In the genomic region with DNA sequence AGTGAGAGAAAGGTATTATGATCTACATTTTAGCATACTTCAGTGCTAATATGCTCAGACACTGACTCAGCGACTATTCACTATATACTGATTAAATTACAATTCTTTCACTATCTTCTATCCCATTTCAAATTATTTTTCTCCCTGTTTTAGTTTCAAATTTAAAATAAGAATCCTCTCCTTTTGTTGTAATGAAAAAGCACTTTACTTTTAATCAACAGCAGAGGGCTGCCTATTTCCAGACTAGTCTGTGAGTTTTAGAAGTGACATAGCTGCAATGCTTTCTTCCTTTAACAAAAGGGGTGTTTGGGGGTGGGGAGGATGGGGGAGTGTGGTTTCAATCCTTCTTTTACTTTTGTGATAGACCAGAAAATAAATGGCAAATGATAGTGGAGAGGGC, we compare ENCODE assay signal across 2 cellular contexts.
TF ChIP-seq lines count a peak whose summit lies in the region.

No MANE protein-coding gene starts in this region.

TF ChIP-seq in SK-N-SH, 30 proteins besides CTCF, POLR2A, EP300 and RAD21:
- TF ChIP-seq, protein P1, sequence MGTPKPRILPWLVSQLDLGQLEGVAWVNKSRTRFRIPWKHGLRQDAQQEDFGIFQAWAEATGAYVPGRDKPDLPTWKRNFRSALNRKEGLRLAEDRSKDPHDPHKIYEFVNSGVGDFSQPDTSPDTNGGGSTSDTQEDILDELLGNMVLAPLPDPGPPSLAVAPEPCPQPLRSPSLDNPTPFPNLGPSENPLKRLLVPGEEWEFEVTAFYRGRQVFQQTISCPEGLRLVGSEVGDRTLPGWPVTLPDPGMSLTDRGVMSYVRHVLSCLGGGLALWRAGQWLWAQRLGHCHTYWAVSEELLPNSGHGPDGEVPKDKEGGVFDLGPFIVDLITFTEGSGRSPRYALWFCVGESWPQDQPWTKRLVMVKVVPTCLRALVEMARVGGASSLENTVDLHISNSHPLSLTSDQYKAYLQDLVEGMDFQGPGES (IDR thresholded peaks at IDR 0.05; ENCODE audit: low read depth, low read length): no peak
- TF ChIP-seq NFIC (IDR thresholded peaks at IDR 0.05; ENCODE audit: borderline replicate concordance) (no peak), SMC3 (IDR thresholded peaks at IDR 0.05; ENCODE audit: low read depth, low read length) (no peak; the same call in 1 of the 2 replicates), FOXM1 (IDR thresholded peaks at IDR 0.05; ENCODE audit: low read depth) (no peak), FOXJ3 (CRISPR knock-in tag; IDR thresholded peaks at IDR 0.05) (no peak), RCOR1 (IDR thresholded peaks at IDR 0.05; ENCODE audit: low read length) (no peak), ELF1 (IDR thresholded peaks at IDR 0.05) (no peak), GATA2 (CRISPR knock-in tag; IDR thresholded peaks at IDR 0.05) (no peak), CHD2 (IDR thresholded peaks at IDR 0.05; ENCODE audit: low read length, partially characterized antibody) (no peak)
- TF ChIP-seq, protein P2, sequence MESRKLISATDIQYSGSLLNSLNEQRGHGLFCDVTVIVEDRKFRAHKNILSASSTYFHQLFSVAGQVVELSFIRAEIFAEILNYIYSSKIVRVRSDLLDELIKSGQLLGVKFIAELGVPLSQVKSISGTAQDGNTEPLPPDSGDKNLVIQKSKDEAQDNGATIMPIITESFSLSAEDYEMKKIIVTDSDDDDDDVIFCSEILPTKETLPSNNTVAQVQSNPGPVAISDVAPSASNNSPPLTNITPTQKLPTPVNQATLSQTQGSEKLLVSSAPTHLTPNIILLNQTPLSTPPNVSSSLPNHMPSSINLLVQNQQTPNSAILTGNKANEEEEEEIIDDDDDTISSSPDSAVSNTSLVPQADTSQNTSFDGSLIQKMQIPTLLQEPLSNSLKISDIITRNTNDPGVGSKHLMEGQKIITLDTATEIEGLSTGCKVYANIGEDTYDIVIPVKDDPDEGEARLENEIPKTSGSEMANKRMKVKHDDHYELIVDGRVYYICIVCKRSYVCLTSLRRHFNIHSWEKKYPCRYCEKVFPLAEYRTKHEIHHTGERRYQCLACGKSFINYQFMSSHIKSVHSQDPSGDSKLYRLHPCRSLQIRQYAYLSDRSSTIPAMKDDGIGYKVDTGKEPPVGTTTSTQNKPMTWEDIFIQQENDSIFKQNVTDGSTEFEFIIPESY (IDR thresholded peaks at IDR 0.05; ENCODE audit: borderline replicate concordance, low read depth): no peak
- TF ChIP-seq, protein P3, sequence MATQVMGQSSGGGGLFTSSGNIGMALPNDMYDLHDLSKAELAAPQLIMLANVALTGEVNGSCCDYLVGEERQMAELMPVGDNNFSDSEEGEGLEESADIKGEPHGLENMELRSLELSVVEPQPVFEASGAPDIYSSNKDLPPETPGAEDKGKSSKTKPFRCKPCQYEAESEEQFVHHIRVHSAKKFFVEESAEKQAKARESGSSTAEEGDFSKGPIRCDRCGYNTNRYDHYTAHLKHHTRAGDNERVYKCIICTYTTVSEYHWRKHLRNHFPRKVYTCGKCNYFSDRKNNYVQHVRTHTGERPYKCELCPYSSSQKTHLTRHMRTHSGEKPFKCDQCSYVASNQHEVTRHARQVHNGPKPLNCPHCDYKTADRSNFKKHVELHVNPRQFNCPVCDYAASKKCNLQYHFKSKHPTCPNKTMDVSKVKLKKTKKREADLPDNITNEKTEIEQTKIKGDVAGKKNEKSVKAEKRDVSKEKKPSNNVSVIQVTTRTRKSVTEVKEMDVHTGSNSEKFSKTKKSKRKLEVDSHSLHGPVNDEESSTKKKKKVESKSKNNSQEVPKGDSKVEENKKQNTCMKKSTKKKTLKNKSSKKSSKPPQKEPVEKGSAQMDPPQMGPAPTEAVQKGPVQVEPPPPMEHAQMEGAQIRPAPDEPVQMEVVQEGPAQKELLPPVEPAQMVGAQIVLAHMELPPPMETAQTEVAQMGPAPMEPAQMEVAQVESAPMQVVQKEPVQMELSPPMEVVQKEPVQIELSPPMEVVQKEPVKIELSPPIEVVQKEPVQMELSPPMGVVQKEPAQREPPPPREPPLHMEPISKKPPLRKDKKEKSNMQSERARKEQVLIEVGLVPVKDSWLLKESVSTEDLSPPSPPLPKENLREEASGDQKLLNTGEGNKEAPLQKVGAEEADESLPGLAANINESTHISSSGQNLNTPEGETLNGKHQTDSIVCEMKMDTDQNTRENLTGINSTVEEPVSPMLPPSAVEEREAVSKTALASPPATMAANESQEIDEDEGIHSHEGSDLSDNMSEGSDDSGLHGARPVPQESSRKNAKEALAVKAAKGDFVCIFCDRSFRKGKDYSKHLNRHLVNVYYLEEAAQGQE (IDR thresholded peaks at IDR 0.05; ENCODE audit: low read depth, low read length): no peak

TF ChIP-seq in SK-N-SH treated with all-trans-retinoic acid at 6 μM for 48 hours, 23 proteins besides CTCF, POLR2A, EP300 and RAD21 (continued from another document):
- TF ChIP-seq, protein P4, sequence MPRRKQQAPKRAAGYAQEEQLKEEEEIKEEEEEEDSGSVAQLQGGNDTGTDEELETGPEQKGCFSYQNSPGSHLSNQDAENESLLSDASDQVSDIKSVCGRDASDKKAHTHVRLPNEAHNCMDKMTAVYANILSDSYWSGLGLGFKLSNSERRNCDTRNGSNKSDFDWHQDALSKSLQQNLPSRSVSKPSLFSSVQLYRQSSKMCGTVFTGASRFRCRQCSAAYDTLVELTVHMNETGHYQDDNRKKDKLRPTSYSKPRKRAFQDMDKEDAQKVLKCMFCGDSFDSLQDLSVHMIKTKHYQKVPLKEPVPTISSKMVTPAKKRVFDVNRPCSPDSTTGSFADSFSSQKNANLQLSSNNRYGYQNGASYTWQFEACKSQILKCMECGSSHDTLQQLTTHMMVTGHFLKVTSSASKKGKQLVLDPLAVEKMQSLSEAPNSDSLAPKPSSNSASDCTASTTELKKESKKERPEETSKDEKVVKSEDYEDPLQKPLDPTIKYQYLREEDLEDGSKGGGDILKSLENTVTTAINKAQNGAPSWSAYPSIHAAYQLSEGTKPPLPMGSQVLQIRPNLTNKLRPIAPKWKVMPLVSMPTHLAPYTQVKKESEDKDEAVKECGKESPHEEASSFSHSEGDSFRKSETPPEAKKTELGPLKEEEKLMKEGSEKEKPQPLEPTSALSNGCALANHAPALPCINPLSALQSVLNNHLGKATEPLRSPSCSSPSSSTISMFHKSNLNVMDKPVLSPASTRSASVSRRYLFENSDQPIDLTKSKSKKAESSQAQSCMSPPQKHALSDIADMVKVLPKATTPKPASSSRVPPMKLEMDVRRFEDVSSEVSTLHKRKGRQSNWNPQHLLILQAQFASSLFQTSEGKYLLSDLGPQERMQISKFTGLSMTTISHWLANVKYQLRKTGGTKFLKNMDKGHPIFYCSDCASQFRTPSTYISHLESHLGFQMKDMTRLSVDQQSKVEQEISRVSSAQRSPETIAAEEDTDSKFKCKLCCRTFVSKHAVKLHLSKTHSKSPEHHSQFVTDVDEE (CRISPR knock-in tag; IDR thresholded peaks at IDR 0.05): no peak
- TF ChIP-seq PPARA (CRISPR knock-in tag; IDR thresholded peaks at IDR 0.05; ENCODE audit: borderline replicate concordance) (no peak), SNAI2 (CRISPR knock-in tag; IDR thresholded peaks at IDR 0.05) (no peak), CSDC2 (CRISPR knock-in tag; IDR thresholded peaks at IDR 0.05) (no peak), BACH2 (CRISPR knock-in tag; IDR thresholded peaks at IDR 0.05; ENCODE audit: borderline replicate concordance) (no peak), ARNTL (CRISPR knock-in tag; IDR thresholded peaks at IDR 0.05; ENCODE audit: borderline replicate concordance, low read depth) (no peak), ZNF565 (CRISPR knock-in tag; conservative IDR thresholded peaks at IDR 0.05; ENCODE audit: low read depth) (no peak), ZFP3 (CRISPR knock-in tag; IDR thresholded peaks at IDR 0.05) (no peak), ZFP30 (CRISPR knock-in tag; IDR thresholded peaks at IDR 0.05) (no peak), TOX (CRISPR knock-in tag; IDR thresholded peaks at IDR 0.05; ENCODE audit: borderline replicate concordance) (no peak), ESRRG (CRISPR knock-in tag; IDR thresholded peaks at IDR 0.05) (no peak), GLIS3 (CRISPR knock-in tag; IDR thresholded peaks at IDR 0.05) (no peak), ZC3H10 (CRISPR knock-in tag; IDR thresholded peaks at IDR 0.05) (no peak), ZNF70 (CRISPR knock-in tag; IDR thresholded peaks at IDR 0.05) (no peak)
- TF ChIP-seq, protein P5, sequence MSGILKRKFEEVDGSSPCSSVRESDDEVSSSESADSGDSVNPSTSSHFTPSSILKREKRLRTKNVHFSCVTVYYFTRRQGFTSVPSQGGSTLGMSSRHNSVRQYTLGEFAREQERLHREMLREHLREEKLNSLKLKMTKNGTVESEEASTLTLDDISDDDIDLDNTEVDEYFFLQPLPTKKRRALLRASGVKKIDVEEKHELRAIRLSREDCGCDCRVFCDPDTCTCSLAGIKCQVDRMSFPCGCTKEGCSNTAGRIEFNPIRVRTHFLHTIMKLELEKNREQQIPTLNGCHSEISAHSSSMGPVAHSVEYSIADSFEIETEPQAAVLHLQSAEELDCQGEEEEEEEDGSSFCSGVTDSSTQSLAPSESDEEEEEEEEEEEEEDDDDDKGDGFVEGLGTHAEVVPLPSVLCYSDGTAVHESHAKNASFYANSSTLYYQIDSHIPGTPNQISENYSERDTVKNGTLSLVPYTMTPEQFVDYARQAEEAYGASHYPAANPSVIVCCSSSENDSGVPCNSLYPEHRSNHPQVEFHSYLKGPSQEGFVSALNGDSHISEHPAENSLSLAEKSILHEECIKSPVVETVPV (CRISPR knock-in tag; IDR thresholded peaks at IDR 0.05): no peak
- TF ChIP-seq, protein P6, sequence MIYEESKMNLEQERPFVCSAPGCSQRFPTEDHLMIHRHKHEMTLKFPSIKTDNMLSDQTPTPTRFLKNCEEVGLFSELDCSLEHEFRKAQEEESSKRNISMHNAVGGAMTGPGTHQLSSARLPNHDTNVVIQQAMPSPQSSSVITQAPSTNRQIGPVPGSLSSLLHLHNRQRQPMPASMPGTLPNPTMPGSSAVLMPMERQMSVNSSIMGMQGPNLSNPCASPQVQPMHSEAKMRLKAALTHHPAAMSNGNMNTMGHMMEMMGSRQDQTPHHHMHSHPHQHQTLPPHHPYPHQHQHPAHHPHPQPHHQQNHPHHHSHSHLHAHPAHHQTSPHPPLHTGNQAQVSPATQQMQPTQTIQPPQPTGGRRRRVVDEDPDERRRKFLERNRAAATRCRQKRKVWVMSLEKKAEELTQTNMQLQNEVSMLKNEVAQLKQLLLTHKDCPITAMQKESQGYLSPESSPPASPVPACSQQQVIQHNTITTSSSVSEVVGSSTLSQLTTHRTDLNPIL (CRISPR knock-in tag; IDR thresholded peaks at IDR 0.05; ENCODE audit: low read depth): no peak
- TF ChIP-seq, protein P7, sequence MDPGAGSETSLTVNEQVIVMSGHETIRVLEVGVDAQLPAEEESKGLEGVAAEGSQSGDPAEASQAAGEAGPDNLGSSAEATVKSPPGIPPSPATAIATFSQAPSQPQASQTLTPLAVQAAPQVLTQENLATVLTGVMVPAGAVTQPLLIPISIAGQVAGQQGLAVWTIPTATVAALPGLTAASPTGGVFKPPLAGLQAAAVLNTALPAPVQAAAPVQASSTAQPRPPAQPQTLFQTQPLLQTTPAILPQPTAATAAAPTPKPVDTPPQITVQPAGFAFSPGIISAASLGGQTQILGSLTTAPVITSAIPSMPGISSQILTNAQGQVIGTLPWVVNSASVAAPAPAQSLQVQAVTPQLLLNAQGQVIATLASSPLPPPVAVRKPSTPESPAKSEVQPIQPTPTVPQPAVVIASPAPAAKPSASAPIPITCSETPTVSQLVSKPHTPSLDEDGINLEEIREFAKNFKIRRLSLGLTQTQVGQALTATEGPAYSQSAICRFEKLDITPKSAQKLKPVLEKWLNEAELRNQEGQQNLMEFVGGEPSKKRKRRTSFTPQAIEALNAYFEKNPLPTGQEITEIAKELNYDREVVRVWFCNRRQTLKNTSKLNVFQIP (CRISPR knock-in tag; IDR thresholded peaks at IDR 0.05; ENCODE audit: borderline replicate concordance, low read depth): no peak
- TF ChIP-seq, protein P8, sequence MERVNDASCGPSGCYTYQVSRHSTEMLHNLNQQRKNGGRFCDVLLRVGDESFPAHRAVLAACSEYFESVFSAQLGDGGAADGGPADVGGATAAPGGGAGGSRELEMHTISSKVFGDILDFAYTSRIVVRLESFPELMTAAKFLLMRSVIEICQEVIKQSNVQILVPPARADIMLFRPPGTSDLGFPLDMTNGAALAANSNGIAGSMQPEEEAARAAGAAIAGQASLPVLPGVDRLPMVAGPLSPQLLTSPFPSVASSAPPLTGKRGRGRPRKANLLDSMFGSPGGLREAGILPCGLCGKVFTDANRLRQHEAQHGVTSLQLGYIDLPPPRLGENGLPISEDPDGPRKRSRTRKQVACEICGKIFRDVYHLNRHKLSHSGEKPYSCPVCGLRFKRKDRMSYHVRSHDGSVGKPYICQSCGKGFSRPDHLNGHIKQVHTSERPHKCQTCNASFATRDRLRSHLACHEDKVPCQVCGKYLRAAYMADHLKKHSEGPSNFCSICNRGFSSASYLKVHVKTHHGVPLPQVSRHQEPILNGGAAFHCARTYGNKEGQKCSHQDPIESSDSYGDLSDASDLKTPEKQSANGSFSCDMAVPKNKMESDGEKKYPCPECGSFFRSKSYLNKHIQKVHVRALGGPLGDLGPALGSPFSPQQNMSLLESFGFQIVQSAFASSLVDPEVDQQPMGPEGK (CRISPR knock-in tag; IDR thresholded peaks at IDR 0.05; ENCODE audit: borderline replicate concordance): no peak
TF ChIP-seq in SK-N-SH treated with all-trans-retinoic acid at 6 μM for 48 hours: peak in this region for 0.
